Comparison of ENCODE assay signal across 2 cellular contexts in genomic region chr5:131661931-131662330, GRCh38.
TF ChIP-seq lines count a peak whose summit lies in the region.

No MANE protein-coding gene starts in this region.

TF ChIP-seq in IMR-90, 13 proteins besides CTCF, POLR2A, EP300 and RAD21:
- TF ChIP-seq MAZ (IDR thresholded peaks at IDR 0.05; ENCODE audit: borderline replicate concordance, low read depth, low read length) (no peak), NFE2L2 (IDR thresholded peaks at IDR 0.05; ENCODE audit: low read depth, low read length) (peak; percentile 74), MAFK (IDR thresholded peaks at IDR 0.05; ENCODE audit: low read depth, low read length) (peak; percentile 74)

TF ChIP-seq in K562, 482 proteins besides CTCF, POLR2A, EP300 and RAD21:
- TF ChIP-seq CXXC5 (CRISPR knock-in tag; IDR thresholded peaks at IDR 0.05) (0 out of 2 replicates have a peak, but pooled peaks have one; percentile 8), NFE2L1 (tag; IDR thresholded peaks at IDR 0.05; ENCODE audit: borderline replicate concordance, low read depth) (peak; percentile 81), NFE2 (IDR thresholded peaks at IDR 0.05; ENCODE audit: low read depth) (peak; percentile 78), MAFG (tag; conservative IDR thresholded peaks at IDR 0.05) (peak; percentile 91), MAFF (IDR thresholded peaks at IDR 0.05; ENCODE audit: low read length) (peak; percentile 70), MAFK (IDR thresholded peaks at IDR 0.05; ENCODE audit: low read length) (peak; percentile 70), C11orf30 (IDR thresholded peaks at IDR 0.05; ENCODE audit: low read depth) (peak; percentile 89), ZFP30 (CRISPR knock-in tag; IDR thresholded peaks at IDR 0.05; ENCODE audit: borderline replicate concordance) (no peak), ZNF316 (IDR thresholded peaks at IDR 0.05) (peak; percentile 90), ZNF75A (CRISPR knock-in tag; IDR thresholded peaks at IDR 0.05) (no peak)
TF ChIP-seq in K562: peak in this region for 8.
